ENCODE assay signal across 8 cellular contexts in the genomic region with DNA sequence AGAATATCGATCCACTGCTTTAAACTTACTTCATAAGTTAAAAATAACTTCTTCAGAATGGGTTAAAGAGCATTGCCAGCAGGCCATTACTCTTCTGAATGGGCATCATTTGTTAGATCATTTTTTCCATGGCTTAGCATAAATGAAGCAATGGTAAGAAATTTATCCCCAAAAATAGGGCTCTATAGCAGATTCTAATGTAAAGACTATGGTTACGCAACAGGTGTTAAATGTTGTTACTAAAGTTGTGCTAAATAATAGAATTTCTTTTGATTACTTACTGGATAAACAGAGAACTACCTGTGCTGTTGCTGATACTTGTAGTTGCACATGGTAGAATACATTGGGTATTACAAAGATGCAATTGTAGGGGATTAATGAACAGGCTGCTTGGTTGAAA. TPM values are rescaled to one million over a fixed set of nuclear protein-coding genes. Genes with fewer than 3 reads are reported as not detected.
"Had no signal": no experiment of that assay in that cellular context is flagged by ENCODE, and none has a peak within 500 bp of the region (broad histone marks: within the 10 kb centered on the region; RNA-seq: fewer than 3 reads in every experiment).

No MANE protein-coding gene starts in this region.

- H3K4me1 Mint-ChIP-seq: IgD-negative memory B cell had no signal

- H3K4me2 ChIP-seq: KMS-11 had no signal

- H3K27me3 Mint-ChIP-seq: IgD-negative memory B cell had no signal

- H3K27ac Mint-ChIP-seq: IgD-negative memory B cell had no signal

- H3K4me3 Mint-ChIP-seq: IgD-negative memory B cell had no signal

- H3K36me3 Mint-ChIP-seq: IgD-negative memory B cell had no signal

- H3K9ac ChIP-seq: KMS-11 had no signal

- DNase-seq: KBM-7, KG1 had no signal

- H3K27ac ChIP-seq: HL-60, KMS-11 had no signal

- FAIRE-seq: HTR-8/SVneo had no signal

RNA-seq across cellular contexts. Expression of a gene that starts 15.9 kb away (rescaled TPM):
- total RNA-seq: HT-29, HT1080 had no signal
- polyA plus RNA-seq: IgD-negative memory B cell had no signal
